In genomic region chr14:100448376-100448775, GRCh38 we compare ENCODE assay signal across 26 cellular contexts.
"Had no signal": no experiment of that assay in that cellular context is flagged by ENCODE, and none has a peak within 500 bp of the region (broad histone marks: within the 10 kb centered on the region; RNA-seq: fewer than 3 reads in every experiment).

No MANE protein-coding gene starts in this region.

- H3K4me1 ChIP-seq: colonic mucosa, heart left ventricle, testis, vagina had no signal

- H3K9me3 ChIP-seq: colonic mucosa, gastroesophageal sphincter, heart left ventricle, sigmoid colon, testis, vagina had no signal

- H3K4me3 ChIP-seq: colonic mucosa, dorsolateral prefrontal cortex, gastroesophageal sphincter, heart left ventricle, sigmoid colon, smooth muscle cell, testis, vagina had no signal

- H3K27ac Mint-ChIP-seq: activated B cell treated with CpG ODN at 0.5 μM for 24 hours; activated CD4-positive, alpha-beta memory T cell treated with anti-CD3 and anti-CD28 coated beads for 36 hours; activated T-cell treated with anti-CD3 and anti-CD28 coated beads, Interleukin-2, amount 50 U/mL, for 72 hours; effector memory CD8-positive, alpha-beta T cell; naive B cell; progenitor cell of endocrine pancreas; stimulated activated naive B cell treated with anti-CD40 and anti-IgM and Interleukin-4, amounts not matched to agents 10 μg/mL and 1 μg/mL and 100 μg/mL, for 72 hours; type B pancreatic cell had no signal

- ATAC-seq: activated T-cell treated with anti-CD3 and anti-CD28 coated beads, Interleukin-2, amount 50 U/mL, for 72 hours; effector memory CD8-positive, alpha-beta T cell; gastroesophageal sphincter; heart left ventricle; left cardiac atrium; stimulated activated naive B cell treated with anti-CD40 and anti-IgM and Interleukin-4, amounts not matched to agents 10 μg/mL and 1 μg/mL and 100 μg/mL, for 72 hours had no signal

- H3K27me3 Mint-ChIP-seq: activated B cell treated with CpG ODN at 0.5 μM for 24 hours; activated CD4-positive, alpha-beta memory T cell treated with anti-CD3 and anti-CD28 coated beads for 36 hours; effector memory CD8-positive, alpha-beta T cell; naive B cell; stimulated activated naive B cell treated with anti-CD40 and anti-IgM and Interleukin-4, amounts not matched to agents 10 μg/mL and 1 μg/mL and 100 μg/mL, for 72 hours; type B pancreatic cell had no signal

- FAIRE-seq: islet of Langerhans had no signal

- DNase-seq: activated B cell treated with CpG ODN at 0.5 μM for 24 hours; activated CD4-positive, alpha-beta memory T cell treated with anti-CD3 and anti-CD28 coated beads for 36 hours; activated CD4-positive, alpha-beta T cell treated with anti-CD3 and anti-CD28 coated beads for 4 hours; activated gamma-delta T cell; activated naive CD4-positive, alpha-beta T cell treated with anti-CD3 and anti-CD28 coated beads, Interleukin-2, amount 50 U/mL, for 16 hours; activated T-cell treated with anti-CD3 and anti-CD28 coated beads, Interleukin-2, amount 50 U/mL, for 72 hours; aorta; colonic mucosa; dorsolateral prefrontal cortex; effector memory CD8-positive, alpha-beta T cell; heart left ventricle; left cardiac atrium; naive B cell; occipital lobe; retina; sigmoid colon; stimulated activated CD4-positive, alpha-beta T cell treated with anti-CD3 and anti-CD28 coated beads, Interleukin-15, amount 100 ng/mL, for 24 hours; stimulated activated naive B cell treated with anti-CD40 and anti-IgM and Interleukin-4, amounts not matched to agents 10 μg/mL and 1 μg/mL and 100 μg/mL, for 72 hours; T1000 had no signal

- H3K9me3 Mint-ChIP-seq: activated B cell treated with CpG ODN at 0.5 μM for 24 hours; activated CD4-positive, alpha-beta memory T cell treated with anti-CD3 and anti-CD28 coated beads for 36 hours; activated T-cell treated with anti-CD3 and anti-CD28 coated beads, Interleukin-2, amount 50 U/mL, for 72 hours; effector memory CD8-positive, alpha-beta T cell; stimulated activated naive B cell treated with anti-CD40 and anti-IgM and Interleukin-4, amounts not matched to agents 10 μg/mL and 1 μg/mL and 100 μg/mL, for 72 hours; type B pancreatic cell had no signal

- H3K36me3 ChIP-seq: colonic mucosa, gastroesophageal sphincter, heart left ventricle, sigmoid colon, vagina had no signal

- H3K36me3 Mint-ChIP-seq: activated CD4-positive, alpha-beta memory T cell treated with anti-CD3 and anti-CD28 coated beads for 36 hours; type B pancreatic cell had no signal

- H3K4me3 Mint-ChIP-seq: activated B cell treated with CpG ODN at 0.5 μM for 24 hours; activated CD4-positive, alpha-beta memory T cell treated with anti-CD3 and anti-CD28 coated beads for 36 hours; activated T-cell treated with anti-CD3 and anti-CD28 coated beads, Interleukin-2, amount 50 U/mL, for 72 hours; effector memory CD8-positive, alpha-beta T cell; naive B cell; stimulated activated naive B cell treated with anti-CD40 and anti-IgM and Interleukin-4, amounts not matched to agents 10 μg/mL and 1 μg/mL and 100 μg/mL, for 72 hours; type B pancreatic cell had no signal

- H3K27me3 ChIP-seq: colonic mucosa, dorsolateral prefrontal cortex, gastroesophageal sphincter, heart left ventricle, sigmoid colon, testis, vagina had no signal

- H3K27ac ChIP-seq: colonic mucosa, dorsolateral prefrontal cortex, gastroesophageal sphincter, heart left ventricle, sigmoid colon, testis, vagina had no signal

- H3K4me2 ChIP-seq: smooth muscle cell had no signal
